Comparison of ENCODE assay signal across 8 cellular contexts in genomic region chr11:3165152-3165705, GRCh38. TPM values are rescaled to one million over a fixed set of nuclear protein-coding genes. Genes with fewer than 3 reads are reported as not detected.
A peak's percentile ranks its signal among the peaks of the same experiment; 100 is the strongest.
DNase-seq lines count a peak whose midpoint lies in the region; ATAC-seq and TF ChIP-seq lines count a peak whose summit lies in the region.

Gene OSBPL5 (minus strand): TSS chr11:3165310. CDS start chr11:3129148, 36,162 bp downstream.

- H3K36me3 Mint-ChIP-seq in natural killer cell = no peaks in the 10 kb centered on the region

- peak within 1 kb of the TSS; percentile 55 for H3K4me3 ChIP-seq in HAP-1

- H3K27me3 Mint-ChIP-seq in natural killer cell (ENCODE audit: low read depth in 2 of 2) = peaks cover 0 to 10% of the 10 kb centered on the region in 2 donors

- H3K36me3 ChIP-seq in HAP-1 (replicated peaks) = no peaks in the 10 kb centered on the region

- H3K9me3 ChIP-seq in HAP-1 = no peaks in the 10 kb centered on the region

- peak within 1 kb of the TSS; percentile 82 to 93 for H3K27ac Mint-ChIP-seq in natural killer cell

- DNase-seq in HAP-1 (ENCODE audit: low spot score in 2 of 2) (peak; percentile 46 to 81), foreskin melanocyte (peak; percentile 42), natural killer cell (peak; percentile 65), stromal cell of bone marrow (ENCODE audit: low read depth) (peak; percentile 54), NCI-H2081 (lab: John Stamatoyannopoulos, UW) (no peak)
- DNase-seq in activated naive CD4-positive, alpha-beta T cell treated with anti-CD3 and anti-CD28 coated beads, Interleukin-2, amount 50 U/mL, for 16 hours = peak; percentile 60

- in situ Hi-C loops in HAP-1 (cut with MboI; ENCODE audit: low sequenced_read_pairs) = no loop called here

- TF ChIP-seq CTCF in natural killer cell (IDR thresholded peaks at IDR 0.05) = no peak

- peaks cover 9% of the 10 kb centered on the region; the same call in 1 of the 2 replicates for H3K4me1 ChIP-seq in HAP-1

- H3K4me1 Mint-ChIP-seq in natural killer cell = peaks cover 46 to 60% of the 10 kb centered on the region in 2 donors

- H3K27me3 ChIP-seq in HAP-1 (ENCODE audit: low read depth) = no peaks in the 10 kb centered on the region

- peak within 1 kb of the TSS; percentile 93 for H3K4me3 Mint-ChIP-seq in natural killer cell

- intact Hi-C loops in natural killer cell (cut with micrococcal nuclease) = loop anchor here (5.0 kb wide), 1 partner anchor 42 kb away; no protein-coding TSS in a partner anchor

- ATAC-seq in natural killer cell = peak; percentile 75 to 77 (median 77)
- ATAC-seq in HG03159 (IDR thresholded peaks at IDR 0.05; ENCODE audit: unreplicated experiment) = no peak

- no peaks in the 10 kb centered on the region for H3K9me3 Mint-ChIP-seq in natural killer cell

TF ChIP-seq in PFSK-1, 5 proteins besides CTCF, POLR2A, EP300 and RAD21:
- TF ChIP-seq TAF1 (IDR thresholded peaks at IDR 0.05; ENCODE audit: borderline replicate concordance, insufficient read depth, low read length) (0 out of 2 replicates have a peak, but pooled peaks have one; percentile 51), REST (IDR thresholded peaks at IDR 0.05; ENCODE audit: insufficient read depth in 1 of 2, low read depth in 2 of 2, low read length in 2 of 2) (no peak), FOXP2 (optimal IDR thresholded peaks at IDR 0.05; ENCODE audit: borderline replicate concordance, extremely low read depth, extremely low read length, insufficient read depth) (peak; percentile 72), POLR2AphosphoS5 (IDR thresholded peaks at IDR 0.05; ENCODE audit: low read depth, low read length) (peak; percentile 63; the same call in 1 of the 2 replicates)

RNA-seq across cellular contexts. Expression of gene OSBPL5, which starts in this region (rescaled TPM):
- polyA plus RNA-seq in PFSK-1 (2012; ENCODE audit: insufficient read length, low read depth) = 18.9 TPM
- total RNA-seq in natural killer cell = 100 to 1,000 TPM; 375 to 522 (median 377) TPM

Comparison
In these comparisons a context has a peak if more than half of its experiments do, and no peak if none do; other contexts are left out.
1. DNase-seq: peak in HAP-1 (2 of 2), activated naive CD4-positive, alpha-beta T cell treated with anti-CD3 and anti-CD28 coated beads, Interleukin-2, amount 50 U/mL, for 16 hours (single experiment), foreskin melanocyte (single experiment), natural killer cell (single experiment) and stromal cell of bone marrow (single experiment); none in NCI-H2081 (0 of 2).